1 cellular context compared by ENCODE assay signal in the genomic region with DNA sequence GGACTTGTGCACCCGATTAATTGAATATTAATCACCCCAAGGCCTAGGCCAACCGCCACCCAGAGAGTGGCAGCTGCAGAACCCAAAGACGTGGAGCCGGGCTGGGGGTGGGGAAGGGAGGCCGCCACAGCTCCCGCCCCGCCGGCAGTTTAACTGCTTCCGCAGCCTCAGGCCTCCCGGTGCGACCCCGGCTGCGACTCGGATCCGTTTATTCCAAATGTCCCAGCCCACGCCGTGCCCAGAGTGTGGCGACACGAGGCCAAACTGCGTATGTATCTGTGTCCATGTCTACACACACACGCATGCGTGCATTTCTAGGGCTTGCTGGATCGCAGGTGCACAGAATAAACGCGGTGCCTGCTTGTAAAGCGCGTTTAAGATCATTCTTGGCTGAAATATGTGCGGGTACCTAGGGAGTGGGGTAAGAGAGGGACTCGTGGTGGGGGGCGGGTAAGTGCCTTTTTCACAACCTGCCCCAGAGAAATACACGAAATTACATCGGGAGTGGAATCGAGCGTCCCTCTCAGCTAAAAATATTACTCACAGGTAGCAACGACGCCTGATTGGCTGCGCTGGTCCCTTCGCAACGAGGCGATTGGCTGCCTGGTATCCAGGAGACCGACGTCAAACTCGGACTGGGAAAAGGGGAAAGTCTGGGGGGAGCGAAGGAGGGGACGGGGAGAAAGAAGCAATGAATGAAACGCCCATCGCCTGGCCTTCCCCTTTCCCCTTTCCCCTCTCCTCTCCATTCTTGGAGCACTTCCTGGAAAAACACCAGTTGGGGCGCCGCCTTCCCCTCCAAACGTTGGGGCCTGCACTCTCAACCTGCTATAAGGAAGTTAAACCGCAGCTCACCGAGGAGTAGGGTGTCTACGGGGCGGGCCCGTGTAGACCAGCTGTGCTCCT.
A peak's percentile ranks its signal among the peaks of the same experiment; 100 is the strongest.
TF ChIP-seq lines count a peak whose summit lies in the region.

No MANE protein-coding gene starts in this region.

TF ChIP-seq in K562, 482 proteins besides CTCF, POLR2A, EP300 and RAD21 (continued from another document and continues in another):
- TF ChIP-seq, protein P1, sequence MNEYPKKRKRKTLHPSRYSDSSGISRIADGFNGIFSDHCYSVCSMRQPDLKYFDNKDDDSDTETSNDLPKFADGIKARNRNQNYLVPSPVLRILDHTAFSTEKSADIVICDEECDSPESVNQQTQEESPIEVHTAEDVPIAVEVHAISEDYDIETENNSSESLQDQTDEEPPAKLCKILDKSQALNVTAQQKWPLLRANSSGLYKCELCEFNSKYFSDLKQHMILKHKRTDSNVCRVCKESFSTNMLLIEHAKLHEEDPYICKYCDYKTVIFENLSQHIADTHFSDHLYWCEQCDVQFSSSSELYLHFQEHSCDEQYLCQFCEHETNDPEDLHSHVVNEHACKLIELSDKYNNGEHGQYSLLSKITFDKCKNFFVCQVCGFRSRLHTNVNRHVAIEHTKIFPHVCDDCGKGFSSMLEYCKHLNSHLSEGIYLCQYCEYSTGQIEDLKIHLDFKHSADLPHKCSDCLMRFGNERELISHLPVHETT (CRISPR knock-in tag; conservative IDR thresholded peaks at IDR 0.05 in 1 of 2, IDR thresholded peaks at IDR 0.05 in 1 of 2): peak in 1 of 2 experiments; percentile 21; a peak in 2 of 4 replicates
- peak; percentile 93 for TF ChIP-seq ELF1 (tag; IDR thresholded peaks at IDR 0.05)
- TF ChIP-seq CTBP1 (IDR thresholded peaks at IDR 0.05; ENCODE audit: borderline replicate concordance): peak; percentile 67
- TF ChIP-seq, protein P2, sequence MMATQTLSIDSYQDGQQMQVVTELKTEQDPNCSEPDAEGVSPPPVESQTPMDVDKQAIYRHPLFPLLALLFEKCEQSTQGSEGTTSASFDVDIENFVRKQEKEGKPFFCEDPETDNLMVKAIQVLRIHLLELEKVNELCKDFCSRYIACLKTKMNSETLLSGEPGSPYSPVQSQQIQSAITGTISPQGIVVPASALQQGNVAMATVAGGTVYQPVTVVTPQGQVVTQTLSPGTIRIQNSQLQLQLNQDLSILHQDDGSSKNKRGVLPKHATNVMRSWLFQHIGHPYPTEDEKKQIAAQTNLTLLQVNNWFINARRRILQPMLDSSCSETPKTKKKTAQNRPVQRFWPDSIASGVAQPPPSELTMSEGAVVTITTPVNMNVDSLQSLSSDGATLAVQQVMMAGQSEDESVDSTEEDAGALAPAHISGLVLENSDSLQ (IDR thresholded peaks at IDR 0.05): peak; percentile 66; the same call in 1 of the 2 replicates
- TF ChIP-seq ZNF589 (CRISPR knock-in tag; IDR thresholded peaks at IDR 0.05; ENCODE audit: low read depth): peak; percentile 36; the same call in 1 of the 2 replicates
- TF ChIP-seq, protein P3, sequence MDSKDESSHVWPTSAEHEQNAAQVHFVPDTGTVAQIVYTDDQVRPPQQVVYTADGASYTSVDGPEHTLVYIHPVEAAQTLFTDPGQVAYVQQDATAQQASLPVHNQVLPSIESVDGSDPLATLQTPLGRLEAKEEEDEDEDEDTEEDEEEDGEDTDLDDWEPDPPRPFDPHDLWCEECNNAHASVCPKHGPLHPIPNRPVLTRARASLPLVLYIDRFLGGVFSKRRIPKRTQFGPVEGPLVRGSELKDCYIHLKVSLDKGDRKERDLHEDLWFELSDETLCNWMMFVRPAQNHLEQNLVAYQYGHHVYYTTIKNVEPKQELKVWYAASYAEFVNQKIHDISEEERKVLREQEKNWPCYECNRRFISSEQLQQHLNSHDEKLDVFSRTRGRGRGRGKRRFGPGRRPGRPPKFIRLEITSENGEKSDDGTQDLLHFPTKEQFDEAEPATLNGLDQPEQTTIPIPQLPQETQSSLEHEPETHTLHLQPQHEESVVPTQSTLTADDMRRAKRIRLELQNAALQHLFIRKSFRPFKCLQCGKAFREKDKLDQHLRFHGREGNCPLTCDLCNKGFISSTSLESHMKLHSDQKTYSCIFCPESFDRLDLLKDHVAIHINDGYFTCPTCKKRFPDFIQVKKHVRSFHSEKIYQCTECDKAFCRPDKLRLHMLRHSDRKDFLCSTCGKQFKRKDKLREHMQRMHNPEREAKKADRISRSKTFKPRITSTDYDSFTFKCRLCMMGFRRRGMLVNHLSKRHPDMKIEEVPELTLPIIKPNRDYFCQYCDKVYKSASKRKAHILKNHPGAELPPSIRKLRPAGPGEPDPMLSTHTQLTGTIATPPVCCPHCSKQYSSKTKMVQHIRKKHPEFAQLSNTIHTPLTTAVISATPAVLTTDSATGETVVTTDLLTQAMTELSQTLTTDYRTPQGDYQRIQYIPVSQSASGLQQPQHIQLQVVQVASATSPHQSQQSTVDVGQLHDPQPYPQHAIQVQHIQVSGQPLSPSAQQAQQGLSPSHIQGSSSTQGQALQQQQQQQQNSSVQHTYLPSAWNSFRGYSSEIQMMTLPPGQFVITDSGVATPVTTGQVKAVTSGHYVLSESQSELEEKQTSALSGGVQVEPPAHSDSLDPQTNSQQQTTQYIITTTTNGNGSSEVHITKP (IDR thresholded peaks at IDR 0.05; ENCODE audit: partially characterized antibody): peak; percentile 96
- TF ChIP-seq ZSCAN29 (IDR thresholded peaks at IDR 0.05): peak; percentile 99
- TF ChIP-seq ZKSCAN1 (IDR thresholded peaks at IDR 0.05; ENCODE audit: low read depth, low read length): no peak
- 0 out of 2 replicates have a peak, but pooled peaks have one; percentile 53 for TF ChIP-seq BMI1 (IDR thresholded peaks at IDR 0.05; ENCODE audit: low read length)
- TF ChIP-seq XRCC5 (IDR thresholded peaks at IDR 0.05; ENCODE audit: low read depth, low read length): 0 out of 2 replicates have a peak, but pooled peaks have one; percentile 28
- TF ChIP-seq ELF2 (CRISPR knock-in tag; IDR thresholded peaks at IDR 0.05): peak; percentile 85
- peak; percentile 41; the same call in 1 of the 2 replicates for TF ChIP-seq FOXK1 (CRISPR knock-in tag; IDR thresholded peaks at IDR 0.05; ENCODE audit: borderline replicate concordance)
- no peak for TF ChIP-seq MCM5 (IDR thresholded peaks at IDR 0.05; ENCODE audit: low read depth)
- TF ChIP-seq RNF2 (IDR thresholded peaks at IDR 0.05): peak; percentile 42; the same call in 1 of the 2 replicates
- 0 out of 4 replicates have a peak, but pooled peaks of 1 of the 2 experiments have one; percentile 58 for TF ChIP-seq TEAD1 (CRISPR knock-in tag; IDR thresholded peaks at IDR 0.05)
- TF ChIP-seq, protein P4, sequence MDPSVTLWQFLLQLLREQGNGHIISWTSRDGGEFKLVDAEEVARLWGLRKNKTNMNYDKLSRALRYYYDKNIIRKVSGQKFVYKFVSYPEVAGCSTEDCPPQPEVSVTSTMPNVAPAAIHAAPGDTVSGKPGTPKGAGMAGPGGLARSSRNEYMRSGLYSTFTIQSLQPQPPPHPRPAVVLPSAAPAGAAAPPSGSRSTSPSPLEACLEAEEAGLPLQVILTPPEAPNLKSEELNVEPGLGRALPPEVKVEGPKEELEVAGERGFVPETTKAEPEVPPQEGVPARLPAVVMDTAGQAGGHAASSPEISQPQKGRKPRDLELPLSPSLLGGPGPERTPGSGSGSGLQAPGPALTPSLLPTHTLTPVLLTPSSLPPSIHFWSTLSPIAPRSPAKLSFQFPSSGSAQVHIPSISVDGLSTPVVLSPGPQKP (CRISPR knock-in tag; IDR thresholded peaks at IDR 0.05): no peak
- TF ChIP-seq, protein P5, sequence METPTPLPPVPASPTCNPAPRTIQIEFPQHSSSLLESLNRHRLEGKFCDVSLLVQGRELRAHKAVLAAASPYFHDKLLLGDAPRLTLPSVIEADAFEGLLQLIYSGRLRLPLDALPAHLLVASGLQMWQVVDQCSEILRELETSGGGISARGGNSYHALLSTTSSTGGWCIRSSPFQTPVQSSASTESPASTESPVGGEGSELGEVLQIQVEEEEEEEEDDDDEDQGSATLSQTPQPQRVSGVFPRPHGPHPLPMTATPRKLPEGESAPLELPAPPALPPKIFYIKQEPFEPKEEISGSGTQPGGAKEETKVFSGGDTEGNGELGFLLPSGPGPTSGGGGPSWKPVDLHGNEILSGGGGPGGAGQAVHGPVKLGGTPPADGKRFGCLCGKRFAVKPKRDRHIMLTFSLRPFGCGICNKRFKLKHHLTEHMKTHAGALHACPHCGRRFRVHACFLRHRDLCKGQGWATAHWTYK (CRISPR knock-in tag; IDR thresholded peaks at IDR 0.05): peak; percentile 20
- TF ChIP-seq BCOR (IDR thresholded peaks at IDR 0.05): peak; percentile 28; the same call in 1 of the 2 replicates
- TF ChIP-seq RFX5 (IDR thresholded peaks at IDR 0.05; ENCODE audit: low read depth, low read length): peak; percentile 83
- 0 out of 2 replicates have a peak, but pooled peaks have one; percentile 54 for TF ChIP-seq MTA1 (IDR thresholded peaks at IDR 0.05; ENCODE audit: borderline replicate concordance)
- TF ChIP-seq, protein P6, sequence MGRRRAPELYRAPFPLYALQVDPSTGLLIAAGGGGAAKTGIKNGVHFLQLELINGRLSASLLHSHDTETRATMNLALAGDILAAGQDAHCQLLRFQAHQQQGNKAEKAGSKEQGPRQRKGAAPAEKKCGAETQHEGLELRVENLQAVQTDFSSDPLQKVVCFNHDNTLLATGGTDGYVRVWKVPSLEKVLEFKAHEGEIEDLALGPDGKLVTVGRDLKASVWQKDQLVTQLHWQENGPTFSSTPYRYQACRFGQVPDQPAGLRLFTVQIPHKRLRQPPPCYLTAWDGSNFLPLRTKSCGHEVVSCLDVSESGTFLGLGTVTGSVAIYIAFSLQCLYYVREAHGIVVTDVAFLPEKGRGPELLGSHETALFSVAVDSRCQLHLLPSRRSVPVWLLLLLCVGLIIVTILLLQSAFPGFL (CRISPR knock-in tag; IDR thresholded peaks at IDR 0.05): 0 out of 2 replicates have a peak, but pooled peaks have one; percentile 52
- TF ChIP-seq TCF3 (CRISPR knock-in tag; IDR thresholded peaks at IDR 0.05): peak; percentile 23; the same call in 1 of the 2 replicates
- TF ChIP-seq NELFE (IDR thresholded peaks at IDR 0.05; ENCODE audit: insufficient read depth, insufficient read length): no peak
- TF ChIP-seq HNRNPH1 (optimal IDR thresholded peaks at IDR 0.05; ENCODE audit: low read depth, low read length): no peak
- TF ChIP-seq, protein P7, sequence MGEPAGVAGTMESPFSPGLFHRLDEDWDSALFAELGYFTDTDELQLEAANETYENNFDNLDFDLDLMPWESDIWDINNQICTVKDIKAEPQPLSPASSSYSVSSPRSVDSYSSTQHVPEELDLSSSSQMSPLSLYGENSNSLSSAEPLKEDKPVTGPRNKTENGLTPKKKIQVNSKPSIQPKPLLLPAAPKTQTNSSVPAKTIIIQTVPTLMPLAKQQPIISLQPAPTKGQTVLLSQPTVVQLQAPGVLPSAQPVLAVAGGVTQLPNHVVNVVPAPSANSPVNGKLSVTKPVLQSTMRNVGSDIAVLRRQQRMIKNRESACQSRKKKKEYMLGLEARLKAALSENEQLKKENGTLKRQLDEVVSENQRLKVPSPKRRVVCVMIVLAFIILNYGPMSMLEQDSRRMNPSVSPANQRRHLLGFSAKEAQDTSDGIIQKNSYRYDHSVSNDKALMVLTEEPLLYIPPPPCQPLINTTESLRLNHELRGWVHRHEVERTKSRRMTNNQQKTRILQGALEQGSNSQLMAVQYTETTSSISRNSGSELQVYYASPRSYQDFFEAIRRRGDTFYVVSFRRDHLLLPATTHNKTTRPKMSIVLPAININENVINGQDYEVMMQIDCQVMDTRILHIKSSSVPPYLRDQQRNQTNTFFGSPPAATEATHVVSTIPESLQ (CRISPR knock-in tag; IDR thresholded peaks at IDR 0.05): peak; percentile 80; the same call in 1 of the 2 replicates
- peak; percentile 51 for TF ChIP-seq KDM5B (IDR thresholded peaks at IDR 0.05; ENCODE audit: insufficient replicate concordance, low read depth, low read length)
- TF ChIP-seq POLR3A (IDR thresholded peaks at IDR 0.05; ENCODE audit: borderline replicate concordance, extremely low read depth, insufficient read depth, insufficient read length): no peak
- TF ChIP-seq DACH1 (IDR thresholded peaks at IDR 0.05; ENCODE audit: partially characterized antibody): peak; percentile 68
- TF ChIP-seq ETV1 (tag; conservative IDR thresholded peaks at IDR 0.05; ENCODE audit: low read depth): no peak; the same call in 1 of the 2 replicates
- no peak; a peak in 1 of 4 replicates for TF ChIP-seq ETV6 (IDR thresholded peaks at IDR 0.05; ENCODE audit: borderline replicate concordance in 1 of 2, low read depth in 2 of 2, low read length in 1 of 2)
- 0 out of 2 replicates have a peak, but pooled peaks have one; percentile 47 for TF ChIP-seq ETV6 (CRISPR knock-in tag; IDR thresholded peaks at IDR 0.05; ENCODE audit: borderline replicate concordance)
- no peak for TF ChIP-seq SOX6 (IDR thresholded peaks at IDR 0.05)
- TF ChIP-seq, protein P8, sequence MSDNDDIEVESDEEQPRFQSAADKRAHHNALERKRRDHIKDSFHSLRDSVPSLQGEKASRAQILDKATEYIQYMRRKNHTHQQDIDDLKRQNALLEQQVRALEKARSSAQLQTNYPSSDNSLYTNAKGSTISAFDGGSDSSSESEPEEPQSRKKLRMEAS (CRISPR knock-in tag; IDR thresholded peaks at IDR 0.05): peak; percentile 92
- TF ChIP-seq NFE2 (IDR thresholded peaks at IDR 0.05; ENCODE audit: low read depth): no peak
- TF ChIP-seq CBX3 (IDR thresholded peaks at IDR 0.05; ENCODE audit: borderline replicate concordance in 1 of 2, low read length in 2 of 2): peak in 1 of 2 experiments; percentile 20; a peak in 1 of 3 replicates
- TF ChIP-seq, protein P9, sequence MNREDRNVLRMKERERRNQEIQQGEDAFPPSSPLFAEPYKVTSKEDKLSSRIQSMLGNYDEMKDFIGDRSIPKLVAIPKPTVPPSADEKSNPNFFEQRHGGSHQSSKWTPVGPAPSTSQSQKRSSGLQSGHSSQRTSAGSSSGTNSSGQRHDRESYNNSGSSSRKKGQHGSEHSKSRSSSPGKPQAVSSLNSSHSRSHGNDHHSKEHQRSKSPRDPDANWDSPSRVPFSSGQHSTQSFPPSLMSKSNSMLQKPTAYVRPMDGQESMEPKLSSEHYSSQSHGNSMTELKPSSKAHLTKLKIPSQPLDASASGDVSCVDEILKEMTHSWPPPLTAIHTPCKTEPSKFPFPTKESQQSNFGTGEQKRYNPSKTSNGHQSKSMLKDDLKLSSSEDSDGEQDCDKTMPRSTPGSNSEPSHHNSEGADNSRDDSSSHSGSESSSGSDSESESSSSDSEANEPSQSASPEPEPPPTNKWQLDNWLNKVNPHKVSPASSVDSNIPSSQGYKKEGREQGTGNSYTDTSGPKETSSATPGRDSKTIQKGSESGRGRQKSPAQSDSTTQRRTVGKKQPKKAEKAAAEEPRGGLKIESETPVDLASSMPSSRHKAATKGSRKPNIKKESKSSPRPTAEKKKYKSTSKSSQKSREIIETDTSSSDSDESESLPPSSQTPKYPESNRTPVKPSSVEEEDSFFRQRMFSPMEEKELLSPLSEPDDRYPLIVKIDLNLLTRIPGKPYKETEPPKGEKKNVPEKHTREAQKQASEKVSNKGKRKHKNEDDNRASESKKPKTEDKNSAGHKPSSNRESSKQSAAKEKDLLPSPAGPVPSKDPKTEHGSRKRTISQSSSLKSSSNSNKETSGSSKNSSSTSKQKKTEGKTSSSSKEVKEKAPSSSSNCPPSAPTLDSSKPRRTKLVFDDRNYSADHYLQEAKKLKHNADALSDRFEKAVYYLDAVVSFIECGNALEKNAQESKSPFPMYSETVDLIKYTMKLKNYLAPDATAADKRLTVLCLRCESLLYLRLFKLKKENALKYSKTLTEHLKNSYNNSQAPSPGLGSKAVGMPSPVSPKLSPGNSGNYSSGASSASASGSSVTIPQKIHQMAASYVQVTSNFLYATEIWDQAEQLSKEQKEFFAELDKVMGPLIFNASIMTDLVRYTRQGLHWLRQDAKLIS (CRISPR knock-in tag; IDR thresholded peaks at IDR 0.05): peak; percentile 72; the same call in 1 of the 2 replicates
- peak; percentile 65 for TF ChIP-seq PHF20 (IDR thresholded peaks at IDR 0.05; ENCODE audit: partially characterized antibody)
- 0 out of 2 replicates have a peak, but pooled peaks have one; percentile 15 for TF ChIP-seq ZBTB17 (CRISPR knock-in tag; IDR thresholded peaks at IDR 0.05)
- peak; percentile 62 for TF ChIP-seq RBBP5 (IDR thresholded peaks at IDR 0.05; ENCODE audit: borderline replicate concordance, insufficient read depth, low read length, poor library complexity, severe bottlenecking)
